In the genomic region with DNA sequence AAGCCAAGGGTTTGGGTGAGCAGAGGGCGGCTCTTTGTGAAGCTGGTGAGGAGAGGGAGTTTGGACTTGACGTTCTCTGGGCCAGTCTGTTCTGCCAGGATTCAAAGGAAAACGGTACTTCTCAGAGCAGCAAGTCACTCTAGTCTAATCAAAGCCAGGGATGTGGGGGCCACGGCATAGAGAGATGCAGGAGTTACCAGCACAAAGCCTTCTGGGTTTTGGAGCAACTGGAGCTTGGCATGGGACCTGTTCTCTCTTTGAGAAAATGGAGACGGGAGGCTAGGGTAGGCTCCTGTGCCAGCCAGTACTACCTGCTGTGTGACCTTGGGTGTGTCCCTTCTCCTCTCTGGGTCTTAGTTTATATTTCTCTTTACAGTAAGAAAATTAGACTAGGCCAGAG, we compare ENCODE assay signal across 9 cellular contexts. TPM values are rescaled to one million over a fixed set of nuclear protein-coding genes. Genes with fewer than 3 reads are reported as not detected.
A peak's percentile ranks its signal among the peaks of the same experiment; 100 is the strongest.
DNase-seq lines count a peak whose midpoint lies in the region; ATAC-seq and TF ChIP-seq lines count a peak whose summit lies in the region.
"Had no signal": no experiment of that assay in that cellular context is flagged by ENCODE, and none has a peak within 500 bp of the region (broad histone marks: within the 10 kb centered on the region; RNA-seq: fewer than 3 reads in every experiment).

No MANE protein-coding gene starts in this region.

- H3K18ac ChIP-seq in trophoblast cell (ENCODE audit: low read length) = no peak overlapping the region

- BruUV-seq in Caco-2 (replicated peaks; lab: Mats Ljungman, UMichigan) = no TSS peak
- BruUV-seq in OCI-LY7 (replicated peaks; lab: Mats Ljungman, UMichigan) = no TSS peak

- H3K27ac Mint-ChIP-seq in Caco-2 (ENCODE audit: unreplicated experiment) = peak overlapping the region; percentile 94

- no peaks in the 10 kb centered on the region for H3K9me2 ChIP-seq in OCI-LY7 (ENCODE audit: insufficient read depth, low read length)

- H2BK5ac ChIP-seq in trophoblast cell (ENCODE audit: low read depth, low read length, poor library complexity) = no peak overlapping the region

- peak overlapping the region; percentile 92 for H3K4me3 Mint-ChIP-seq in Caco-2 (ENCODE audit: unreplicated experiment)

- TF ChIP-seq CTCF in Caco-2 (IDR thresholded peaks at IDR 0.05; ENCODE audit: insufficient read depth in 1 of 2, low read depth in 1 of 2, low read length in 1 of 2, severe bottlenecking in 1 of 2, unreplicated experiment in 1 of 2) (no peak), OCI-LY7 (conservative IDR thresholded peaks at IDR 0.05; ENCODE audit: low read length) (no peak)

- H3K9ac ChIP-seq in endocrine pancreas (ENCODE audit: control insufficient read depth, insufficient read depth, low read length) (peak overlapping the region; percentile 69), trophoblast cell (ENCODE audit: low read length) (no peak overlapping the region)

- WGBS in trophoblast cell (ENCODE audit: extremely low coverage, insufficient coverage, insufficient read length) = no CpG with 5 or more reads among the region's 5 CpGs

- H2BK120ac ChIP-seq in trophoblast cell (ENCODE audit: insufficient read depth, low read length, poor library complexity) = no peak overlapping the region

- intact Hi-C loops in Caco-2 (cut with micrococcal nuclease; ENCODE audit: unreplicated experiment) = no loop called here
- intact Hi-C loops in OCI-LY7 (cut with micrococcal nuclease; ENCODE audit: unreplicated experiment) = loop anchor here (2.0 kb wide), 1 partner anchor 109 kb away; a partner anchor contains a TSS
- intact Hi-C loops in left colon (cut with DNase I, micrococcal nuclease) = no loop called here

- DNase-seq in Caco-2 = no peak
- no peak for DNase-seq in OCI-LY7 (ENCODE audit: low spot score)
- DNase-seq in trophoblast cell = no peak
- no peak for DNase-seq in left colon
- no peak for DNase-seq in NCI-H226
- no peak for DNase-seq in T1000 (lab: John Stamatoyannopoulos, UW)

- POLR2A ChIA-PET in Caco-2 (lab: Charles Lee) = no interaction called here
- POLR2A ChIA-PET in OCI-LY7 (lab: Charles Lee) = interaction anchor here (0.6 kb wide), 2 partner anchors 52 to 105 kb away, joined by 3 to 6 read pairs; no protein-coding TSS in a partner anchor

- H2BK12ac ChIP-seq in trophoblast cell (ENCODE audit: low read length) = no peak overlapping the region

- H3K4me2 ChIP-seq in OCI-LY7 (ENCODE audit: low read length) (peak overlapping the region; percentile 72), trophoblast cell (ENCODE audit: low read length) (no peak overlapping the region)

- peaks cover 60% of the 10 kb centered on the region for H3K79me2 ChIP-seq in OCI-LY7 (ENCODE audit: insufficient read depth, low read depth, low read length)
- H3K79me2 ChIP-seq in trophoblast cell (ENCODE audit: control insufficient read depth, insufficient read depth, low read length, poor library complexity) = peaks cover 8% of the 10 kb centered on the region

- H3K14ac ChIP-seq in trophoblast cell (ENCODE audit: low read length) = no peak overlapping the region

- ATAC-seq in left colon (no peak), HG03175 (IDR thresholded peaks at IDR 0.05; ENCODE audit: unreplicated experiment) (no peak)

- no peak overlapping the region for H4K12ac ChIP-seq in trophoblast cell (ENCODE audit: low read depth, low read length)

- H3K4me1 ChIP-seq in Caco-2 = peaks cover 15% of the 10 kb centered on the region
- H3K4me1 ChIP-seq in OCI-LY7 (ENCODE audit: insufficient read depth, low read length, poor library complexity, severe bottlenecking) = peaks cover 45% of the 10 kb centered on the region
- H3K4me1 ChIP-seq in endocrine pancreas (ENCODE audit: control insufficient read depth, insufficient read depth, low read length) = peaks cover 21% of the 10 kb centered on the region
- H3K4me1 ChIP-seq in trophoblast cell (ENCODE audit: control insufficient read depth in 1 of 2, insufficient read depth in 2 of 2, low read length in 2 of 2) = peaks cover 7 to 10% of the 10 kb centered on the region in 2 experiments

- H3K36me3 ChIP-seq in Caco-2 (ENCODE audit: control insufficient read depth, insufficient read depth, low read length) (peaks cover 2% of the 10 kb centered on the region; the same call in 1 of the 2 replicates), OCI-LY7 (ENCODE audit: insufficient read depth, low read length) (peaks cover 60% of the 10 kb centered on the region), endocrine pancreas (ENCODE audit: control insufficient read depth, insufficient read depth, low read length) (peaks cover 5% of the 10 kb centered on the region), trophoblast cell (ENCODE audit: control insufficient read depth in 1 of 2, insufficient read depth in 2 of 2, low read length in 2 of 2) (peaks cover 17 to 28% of the 10 kb centered on the region in 2 experiments)

- H2AK5ac ChIP-seq in trophoblast cell (ENCODE audit: low read length) = no peak overlapping the region

- peaks cover 32% of the 10 kb centered on the region for H3K4me1 Mint-ChIP-seq in Caco-2 (ENCODE audit: low read depth, unreplicated experiment)

- CTCF ChIA-PET in Caco-2 (lab: Charles Lee) = interaction anchor here (0.5 kb wide), 1 partner anchor 506 kb away, joined by 4 read pairs; no protein-coding TSS in a partner anchor
- CTCF ChIA-PET in OCI-LY7 (lab: Charles Lee; ENCODE audit: unreplicated experiment) = no interaction called here

- H3K27me3 ChIP-seq in Caco-2 (replicated peaks; ENCODE audit: control insufficient read depth, insufficient read depth, low read length) (no peaks in the 10 kb centered on the region), endocrine pancreas (ENCODE audit: control insufficient read depth, insufficient read depth, low read length) (no peaks in the 10 kb centered on the region), trophoblast cell (ENCODE audit: insufficient read depth, low read length) (no peaks in the 10 kb centered on the region)

- no peak overlapping the region for H3K23ac ChIP-seq in trophoblast cell (ENCODE audit: low read length)

- H3K27me3 Mint-ChIP-seq in Caco-2 (ENCODE audit: insufficient read depth, unreplicated experiment) = no peaks in the 10 kb centered on the region

- no peak overlapping the region for H4K91ac ChIP-seq in trophoblast cell (ENCODE audit: low read depth, low read length)

- H3K36me3 Mint-ChIP-seq in Caco-2 (ENCODE audit: insufficient read depth, unreplicated experiment) = peaks cover 78% of the 10 kb centered on the region

- no peak overlapping the region for H4K8ac ChIP-seq in trophoblast cell (ENCODE audit: low read depth, low read length)

- no peaks in the 10 kb centered on the region for H3K9me3 Mint-ChIP-seq in Caco-2 (ENCODE audit: unreplicated experiment)

- peak overlapping the region; percentile 77 for H3K4ac ChIP-seq in trophoblast cell (ENCODE audit: low read depth, low read length)

- no peak overlapping the region for H2AFZ ChIP-seq in OCI-LY7 (ENCODE audit: low read length)
- no peak overlapping the region for H2AFZ ChIP-seq in trophoblast cell (ENCODE audit: insufficient read depth, low read length, poor library complexity)

- peaks cover 9% of the 10 kb centered on the region for H3K79me1 ChIP-seq in trophoblast cell (ENCODE audit: low read length)

- H3K4me3 ChIP-seq in Caco-2 (ENCODE audit: low read depth, low read length) (no peak overlapping the region), OCI-LY7 (ENCODE audit: low read depth, low read length, poor library complexity, severe bottlenecking) (peak overlapping the region; percentile 78), endocrine pancreas (ENCODE audit: control insufficient read depth, insufficient read depth, low read length) (peak overlapping the region; percentile 20), trophoblast cell (ENCODE audit: low read depth, low read length) (no peak overlapping the region)

- H3K27ac ChIP-seq in OCI-LY7 (ENCODE audit: low read depth, low read length, poor library complexity, severe bottlenecking) (peak overlapping the region; percentile 65), trophoblast cell (ENCODE audit: low read depth, low read length) (no peak overlapping the region)

- H4K20me1 ChIP-seq in OCI-LY7 (ENCODE audit: insufficient read depth, low read length) = peaks cover 16% of the 10 kb centered on the region

- H3K9me3 ChIP-seq in Caco-2 (no peaks in the 10 kb centered on the region), OCI-LY7 (ENCODE audit: low read length) (no peaks in the 10 kb centered on the region), endocrine pancreas (ENCODE audit: control insufficient read depth, low read length) (no peaks in the 10 kb centered on the region), trophoblast cell (ENCODE audit: insufficient read depth, low read depth, low read length) (no peaks in the 10 kb centered on the region)

RNA-seq across cellular contexts. Expression of a gene that starts 2.1 kb away (rescaled TPM):
- total RNA-seq in Caco-2 (2022) (33.2 and 35.0 TPM in 2 replicates), OCI-LY7 (2022) (46.4 and 47.3 TPM in 2 replicates), left colon (10 to 100 TPM; 34.5 to 37.6 TPM)
- 42.0 and 47.5 TPM in 2 replicates for total RNA-seq in OCI-LY7 (2014; rRNA removed; shearing (Covaris generic))
- polyA plus RNA-seq in trophoblast cell (2013) = 22.4 and 22.7 TPM in 2 replicates

RNA-seq across cellular contexts. Expression of a gene that starts 18.8 kb away (rescaled TPM):
- total RNA-seq in Caco-2 (2022) = 3.7 and 3.9 TPM in 2 replicates
- 28.3 and 32.8 TPM in 2 replicates for total RNA-seq in OCI-LY7 (2014; rRNA removed; shearing (Covaris generic))
- total RNA-seq in OCI-LY7 (2022) = 53.4 and 54.4 TPM in 2 replicates
- polyA plus RNA-seq in trophoblast cell (2013) = 12.7 and 13.6 TPM in 2 replicates
- 1 to 10 TPM; 1.3 to 2.3 TPM for total RNA-seq in left colon

RNA-seq across cellular contexts. Expression of a gene that starts 23.9 kb away (rescaled TPM):
- total RNA-seq in Caco-2 (2022) (3.4 and 3.5 TPM in 2 replicates), OCI-LY7 (2022) (8.0 and 8.4 TPM in 2 replicates), left colon (1 to 10 TPM; 1.3 to 1.8 TPM)
- total RNA-seq in OCI-LY7 (2014; rRNA removed; shearing (Covaris generic)) = 12.1 and 14.5 TPM in 2 replicates
- 2.3 TPM in 2 replicates for polyA plus RNA-seq in trophoblast cell (2013)

RNA-seq across cellular contexts. Expression of a gene that starts 27.3 kb away (rescaled TPM):
- total RNA-seq in Caco-2 (2022) (not detected in 2 replicates), OCI-LY7 (2022) (0.26 and 0.29 TPM in 2 replicates), left colon (not detected)
- 0.06 and 0.15 TPM in 2 replicates for total RNA-seq in OCI-LY7 (2014; rRNA removed; shearing (Covaris generic))
- not detected in 2 replicates for polyA plus RNA-seq in trophoblast cell (2013)
- total RNA-seq: pulmonary artery endothelial cell had no signal

RNA-seq across cellular contexts. Expression of a gene that starts 40.6 kb away (rescaled TPM):
- 11.5 and 12.0 TPM in 2 replicates for total RNA-seq in Caco-2 (2022)
- total RNA-seq in OCI-LY7 (2014; rRNA removed; shearing (Covaris generic)) = 14.9 and 17.1 TPM in 2 replicates
- total RNA-seq in OCI-LY7 (2022) = 17.5 and 24.5 TPM in 2 replicates
- polyA plus RNA-seq in trophoblast cell (2013) = 10.1 and 10.9 TPM in 2 replicates
- 10 to 100 TPM; 24.2 to 28.0 TPM for total RNA-seq in left colon

Comparison
In these comparisons a context has a peak if more than half of its experiments do, and no peak if none do; other contexts are left out.
1. H3K4me3 ChIP-seq: peak in OCI-LY7 (single experiment) and endocrine pancreas (single experiment); none in Caco-2 (single experiment) and trophoblast cell (single experiment).